ENCODE assay signal across 8 cellular contexts in the genomic region with DNA sequence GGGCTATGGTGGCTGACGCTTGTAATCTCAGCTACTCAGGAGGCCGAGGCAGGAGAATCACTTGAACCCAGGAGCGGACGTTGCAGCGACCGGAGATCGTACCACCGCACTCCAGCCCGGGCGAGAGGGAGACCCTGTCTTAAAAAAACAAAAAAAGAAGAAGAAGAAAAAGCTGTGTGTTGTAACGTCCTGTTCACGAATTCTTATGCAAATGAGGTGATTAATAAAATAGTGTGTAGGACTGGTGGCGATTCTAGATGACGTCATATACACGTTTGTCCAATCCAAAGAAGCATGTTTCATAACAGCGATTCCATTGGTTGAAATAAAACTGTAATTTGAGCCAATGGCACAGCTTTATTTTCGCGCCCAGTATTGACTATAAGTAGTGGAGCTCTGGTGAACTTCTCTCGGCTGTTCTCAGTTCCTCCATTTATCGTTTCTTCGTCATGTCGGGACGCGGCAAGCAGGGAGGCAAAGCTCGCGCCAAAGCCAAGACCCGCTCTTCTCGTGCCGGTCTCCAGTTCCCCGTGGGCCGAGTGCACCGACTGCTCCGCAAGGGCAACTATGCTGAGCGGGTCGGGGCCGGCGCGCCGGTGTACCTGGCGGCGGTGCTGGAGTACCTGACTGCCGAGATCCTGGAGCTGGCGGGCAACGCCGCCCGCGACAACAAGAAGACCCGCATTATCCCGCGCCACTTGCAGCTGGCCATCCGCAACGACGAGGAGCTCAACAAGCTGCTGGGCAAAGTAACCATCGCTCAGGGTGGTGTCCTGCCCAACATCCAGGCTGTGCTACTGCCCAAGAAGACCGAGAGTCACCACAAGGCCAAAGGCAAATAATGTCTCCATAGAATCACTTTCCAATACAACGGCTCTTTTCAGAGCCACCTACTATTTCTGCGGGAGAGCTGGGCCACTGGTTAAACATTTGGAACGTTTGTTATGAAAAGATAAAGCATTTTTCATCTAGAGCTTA.
DNase-seq lines count a peak whose midpoint lies in the region; ATAC-seq and TF ChIP-seq lines count a peak whose summit lies in the region.

No MANE protein-coding gene starts in this region.

- no peak for TF ChIP-seq CTCF in VCaP (conservative IDR thresholded peaks at IDR 0.05)

- ATAC-seq in GM18907 (IDR thresholded peaks at IDR 0.05; ENCODE audit: unreplicated experiment) = peak; percentile 72
- ATAC-seq in HG03135 (IDR thresholded peaks at IDR 0.05; ENCODE audit: unreplicated experiment) = peak; percentile 58
- ATAC-seq in central memory CD8-positive, alpha-beta T cell (replicated peaks; ENCODE audit: extremely low read depth, poor library complexity, severe bottlenecking) = peak; percentile 77

- no peaks in the 10 kb centered on the region for H3K27me3 Mint-ChIP-seq in central memory CD8-positive, alpha-beta T cell

- H3K27ac ChIP-seq in VCaP = peak overlapping the region; percentile 49

- peaks cover 5% of the 10 kb centered on the region for H3K9me3 Mint-ChIP-seq in central memory CD8-positive, alpha-beta T cell

- H3K36me3 Mint-ChIP-seq in central memory CD8-positive, alpha-beta T cell (ENCODE audit: insufficient read depth) = peaks cover 30% of the 10 kb centered on the region

- DNase-seq in AG08396 (ENCODE audit: low spot score) (peak; percentile 91), NCI-H2171 (lab: John Stamatoyannopoulos, UW) (peak; percentile 94), islet precursor cell (peak; percentile 85)
- peak; percentile 49 to 80 for DNase-seq in central memory CD8-positive, alpha-beta T cell (ENCODE audit: low spot score in 2 of 2)
- DNase-seq in stimulated activated CD4-positive, alpha-beta T cell treated with anti-CD3 and anti-CD28 coated beads, Interleukin-12 subunit alpha, Interleukin-12 subunit beta, amount 100 ng/mL, for 24 hours (ENCODE audit: low read depth in 2 of 2) = peak; percentile 45 to 59

- H3K27ac Mint-ChIP-seq in central memory CD8-positive, alpha-beta T cell (ENCODE audit: low read depth) = peak overlapping the region; percentile 98

- H3K4me3 Mint-ChIP-seq in central memory CD8-positive, alpha-beta T cell = peak overlapping the region; percentile 90

- H3K4me1 Mint-ChIP-seq in central memory CD8-positive, alpha-beta T cell = peaks cover 38% of the 10 kb centered on the region

Comparison
In these comparisons a context has a peak if more than half of its experiments do, and no peak if none do; other contexts are left out.
1. Peak in every context shown above with its lines: DNase-seq, ATAC-seq and H3K27ac ChIP-seq.